8 cellular contexts compared by ENCODE assay signal in the genomic region with DNA sequence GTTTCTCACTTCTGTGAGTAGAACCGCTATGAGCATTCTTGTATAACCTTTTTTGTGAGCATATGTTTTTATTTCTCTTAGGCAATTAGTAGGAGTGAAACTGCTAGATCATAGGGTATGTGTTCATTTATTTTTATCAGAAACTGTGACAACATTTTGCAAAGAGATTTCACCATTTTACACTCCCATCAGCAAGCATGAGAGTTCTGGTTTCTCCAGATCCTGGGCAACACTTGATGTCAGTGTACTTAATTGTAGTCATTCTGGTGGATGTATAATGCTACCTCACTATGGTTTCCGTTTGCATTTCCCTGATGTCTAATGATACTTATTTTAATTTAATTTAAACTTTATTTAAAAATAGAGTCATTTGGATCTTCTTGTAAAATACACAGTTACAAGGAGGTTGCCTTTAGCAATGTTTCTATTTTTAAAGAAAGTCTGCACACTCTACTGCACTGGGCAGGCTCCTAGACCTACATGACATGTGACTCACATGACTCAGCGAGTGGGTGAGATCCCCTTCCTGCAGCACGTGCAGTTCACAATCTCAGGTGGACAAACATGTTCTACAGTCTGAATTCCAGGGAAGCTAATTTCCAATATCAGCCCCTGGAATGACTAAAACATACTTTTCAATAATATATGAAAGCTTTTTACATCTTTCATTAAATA.
DNase-seq lines count a peak whose midpoint lies in the region; ATAC-seq and TF ChIP-seq lines count a peak whose summit lies in the region.

No MANE protein-coding gene starts in this region.

- peaks cover 19% of the 10 kb centered on the region for H3K4me1 Mint-ChIP-seq in CD4-positive, alpha-beta T cell (ENCODE audit: low read depth)

- no peaks in the 10 kb centered on the region for H3K36me3 ChIP-seq in lung (ENCODE audit: control insufficient read depth in 2 of 2, insufficient read depth in 2 of 2, low read length in 2 of 2)

- peaks cover 3% of the 10 kb centered on the region for H3K9me3 Mint-ChIP-seq in CD4-positive, alpha-beta T cell

- intact Hi-C loops in CD4-positive, alpha-beta T cell (cut with DNase I, micrococcal nuclease) = no loop called here
- intact Hi-C loops in posterior cingulate gyrus (cut with DNase I) = no loop called here

- H3K4me3 Mint-ChIP-seq in CD4-positive, alpha-beta T cell = peak overlapping the region; percentile 8

- no peak for ATAC-seq in CD4-positive, alpha-beta T cell (ENCODE audit: poor library complexity)
- ATAC-seq in lung (ENCODE audit: insufficient read depth, low FRiP score) (peak; percentile 68), HG03432 (IDR thresholded peaks at IDR 0.05; ENCODE audit: unreplicated experiment) (no peak)

- POLR2A ChIA-PET in CD4-positive, alpha-beta T cell (lab: Charles Lee) = no interaction called here

- TF ChIP-seq CTCF in CD4-positive, alpha-beta T cell (IDR thresholded peaks at IDR 0.05) = no peak
- TF ChIP-seq CTCF in lung (IDR thresholded peaks at IDR 0.05; ENCODE audit: control extremely low read depth, extremely low read depth) = no peak

- no peaks in the 10 kb centered on the region for H3K9me3 ChIP-seq in CD4-positive, alpha-beta T cell (ENCODE audit: control insufficient read depth, low read length)
- H3K9me3 ChIP-seq in lung (ENCODE audit: control insufficient read depth in 2 of 2, insufficient read depth in 1 of 2, low read length in 1 of 2) = peaks cover 0 to 4% of the 10 kb centered on the region in 2 donors

- no peak for DNase-seq in CD4-positive, alpha-beta T cell
- peak; percentile 23 for DNase-seq in H4 (ENCODE audit: low spot score)
- peak; percentile 22 for DNase-seq in SW480 (ENCODE audit: low spot score)
- peak; percentile 72 for DNase-seq in lung (ENCODE audit: low spot score)
- DNase-seq in posterior cingulate gyrus = no peak
- DNase-seq in ureter (ENCODE audit: low spot score) = no peak
- DNase-seq in NCI-H1105 treated with DMSO at 0.1 percent for 48 hours (lab: John Stamatoyannopoulos, UW) = no peak

- peaks cover 18% of the 10 kb centered on the region for H3K27me3 Mint-ChIP-seq in CD4-positive, alpha-beta T cell

- H3K4me3 ChIP-seq in lung = no peak overlapping the region

- no peaks in the 10 kb centered on the region for H3K27me3 ChIP-seq in CD4-positive, alpha-beta T cell (ENCODE audit: control insufficient read depth, insufficient read depth, low read length)
- H3K27me3 ChIP-seq in lung (ENCODE audit: control insufficient read depth, insufficient read depth) = no peaks in the 10 kb centered on the region

- no peak overlapping the region for H3K27ac Mint-ChIP-seq in CD4-positive, alpha-beta T cell

- no peak overlapping the region for H3K27ac ChIP-seq in CD4-positive, alpha-beta T cell (ENCODE audit: low read depth, low read length)
- H3K27ac ChIP-seq in lung (ENCODE audit: low read depth in 1 of 2, low read length in 1 of 2) = no peak overlapping the region

- H3K4me1 ChIP-seq in lung (ENCODE audit: control insufficient read depth in 2 of 2, insufficient read depth in 2 of 2, low read length in 2 of 2) = peaks cover 0 to 2% of the 10 kb centered on the region in 2 donors

- WGBS in lung, 2 donors = 17 to 30% methylated on average over 4 of the region's 4 CpGs

- H3K36me3 Mint-ChIP-seq in CD4-positive, alpha-beta T cell (ENCODE audit: low read depth) = no peaks in the 10 kb centered on the region

- CTCF ChIA-PET in CD4-positive, alpha-beta T cell (lab: Charles Lee) = no interaction called here

Comparison
In these comparisons a context has a peak if more than half of its experiments do, and no peak if none do; other contexts are left out.
1. DNase-seq: peak in H4 (single experiment), SW480 (single experiment) and lung (single experiment); none in CD4-positive, alpha-beta T cell (0 of 10), posterior cingulate gyrus (0 of 10), ureter (single experiment) and NCI-H1105 treated with DMSO at 0.1 percent for 48 hours (single experiment).